In the genomic region with DNA sequence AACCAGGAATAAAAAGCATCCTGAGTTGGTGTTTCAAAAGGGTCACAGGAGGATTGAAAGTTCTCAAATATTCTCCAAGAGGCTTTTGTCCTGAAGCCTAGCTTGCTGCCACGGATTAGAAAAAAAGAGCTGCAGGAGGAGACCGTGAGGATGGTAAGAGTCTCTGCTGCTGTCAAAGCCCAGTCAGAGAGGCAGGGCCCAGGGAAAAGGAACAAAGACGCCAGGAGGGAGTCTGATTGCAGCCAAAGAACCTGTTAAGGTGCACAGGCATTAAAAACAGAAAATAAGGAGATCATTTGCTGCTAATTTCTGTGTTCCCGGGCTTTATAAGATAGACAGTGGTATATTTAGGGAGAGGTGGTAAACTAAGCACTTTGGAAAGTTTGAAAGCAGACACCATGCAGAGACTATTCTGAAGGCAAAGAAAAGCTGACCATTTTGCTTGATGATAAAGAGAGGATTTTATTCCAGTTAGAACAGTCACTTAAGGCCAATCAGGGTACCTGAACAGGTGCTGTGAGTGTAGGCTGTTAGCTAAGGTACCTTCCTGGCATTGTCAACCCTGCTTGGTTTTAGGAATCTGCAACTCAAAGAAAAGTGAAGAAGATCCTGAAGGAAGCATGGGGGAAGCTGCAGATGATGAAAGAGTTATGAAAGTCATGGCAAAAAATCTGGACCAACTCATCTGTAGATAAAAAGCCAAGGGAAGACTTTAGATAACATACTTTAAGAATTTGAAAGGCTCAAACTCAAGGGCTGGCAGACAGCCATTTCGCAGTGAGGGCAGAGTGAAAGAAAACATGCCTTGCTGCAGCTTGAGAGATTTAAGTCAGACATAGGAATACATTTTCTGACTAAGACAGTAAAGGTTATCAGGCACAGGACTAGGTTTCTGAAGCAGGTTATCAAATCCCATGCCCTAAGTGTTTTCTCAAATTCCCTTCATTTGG, we compare ENCODE assay signal across 23 cellular contexts.
A peak's percentile ranks its signal among the peaks of the same experiment; 100 is the strongest.
DNase-seq lines count a peak whose midpoint lies in the region; ATAC-seq, FAIRE-seq and TF ChIP-seq lines count a peak whose summit lies in the region.
"Had no signal": no experiment of that assay in that cellular context is flagged by ENCODE, and none has a peak within 500 bp of the region (broad histone marks: within the 10 kb centered on the region; RNA-seq: fewer than 3 reads in every experiment).

No MANE protein-coding gene starts in this region.

- peak; percentile 9 for DNase-seq in NCI-H146 (lab: John Stamatoyannopoulos, UW)
- no peak for DNase-seq in NCI-H146 treated with DMSO at 0.1 percent for 48 hours (lab: John Stamatoyannopoulos, UW; ENCODE audit: unreplicated experiment)
- peak in 1 of 4 experiments; percentile 28 for DNase-seq in K562 (ENCODE audit: extremely low read depth in 1 of 4, low spot score in 3 of 4)
- peak; percentile 37 for DNase-seq in hepatocyte (ENCODE audit: low spot score)
- DNase-seq in gastrocnemius medialis: no peak
- DNase-seq: activated CD4-positive, alpha-beta T cell treated with anti-CD3 and anti-CD28 coated beads for 4 hours; activated CD8-positive, alpha-beta memory T cell treated with anti-CD3 and anti-CD28 coated beads, Interleukin-2, amount 50 U/mL, for 4 hours; activated effector memory CD4-positive, alpha-beta T cell treated with anti-CD3 and anti-CD28 coated beads, Interleukin-2, amount 50 U/mL, for 16 hours; H7; kidney glomerular epithelial cell; mucosa of descending colon; NCI-H2029 treated with DMSO at 0.1 percent for 48 hours; NCI-H526; occipital lobe; stimulated activated CD4-positive, alpha-beta T cell treated with anti-CD3 and anti-CD28 coated beads, Interleukin-4, amount 100 ng/mL, for 1 hour had no signal

- no peaks in the 10 kb centered on the region for H3K36me3 ChIP-seq in K562 (ENCODE audit: control insufficient read depth, insufficient read depth, low read length)
- H3K36me3 ChIP-seq in hepatocyte (replicated peaks; ENCODE audit: insufficient read depth, low read depth): no peaks in the 10 kb centered on the region
- H3K36me3 ChIP-seq in gastrocnemius medialis: no peaks in the 10 kb centered on the region
- H3K36me3 ChIP-seq: adrenal gland, SJSA1 had no signal

- no peak overlapping the region for H3K27ac ChIP-seq in K562 (ENCODE audit: extremely low read depth, low read depth, low read length)
- H3K27ac ChIP-seq in hepatocyte: no peak overlapping the region
- peak overlapping the region; percentile 54 to 83 (median 79) for H3K27ac ChIP-seq in gastrocnemius medialis
- H3K27ac ChIP-seq: 22Rv1, adrenal gland, SJSA1 had no signal

- TF ChIP-seq EP300 in K562 (IDR thresholded peaks at IDR 0.05; ENCODE audit: low read length): peak; percentile 93

- intact Hi-C loops in K562 (cut with micrococcal nuclease): no loop called here
- intact Hi-C loops in gastrocnemius medialis (cut with DNase I; ENCODE audit: low total_unique reads): loop anchor here (5.0 kb wide), 1 partner anchor 39 kb away; no protein-coding TSS in a partner anchor

- H3K4me3 ChIP-seq in K562: no peak overlapping the region
- no peak overlapping the region for H3K4me3 ChIP-seq in hepatocyte
- H3K4me3 ChIP-seq in gastrocnemius medialis: no peak overlapping the region
- H3K4me3 ChIP-seq: adrenal gland, mucosa of descending colon, SJSA1, skin epidermis had no signal

- no peak overlapping the region for H2AFZ ChIP-seq in K562 (ENCODE audit: low read depth, low read length)
- no peak overlapping the region for H2AFZ ChIP-seq in hepatocyte

- H3K79me2 ChIP-seq in K562 (ENCODE audit: control insufficient read depth, insufficient read depth, low read length) (no peaks in the 10 kb centered on the region), hepatocyte (no peaks in the 10 kb centered on the region)

- TF ChIP-seq POLR2A in K562 (conservative IDR thresholded peaks at IDR 0.05) (no peak), gastrocnemius medialis (IDR thresholded peaks at IDR 0.05) (no peak)

- H4K20me1 ChIP-seq in K562 (replicated peaks; ENCODE audit: control insufficient read depth, insufficient read depth, low read length) (no peaks in the 10 kb centered on the region), hepatocyte (ENCODE audit: insufficient read depth, poor library complexity, severe bottlenecking) (no peaks in the 10 kb centered on the region)

- H3K9ac ChIP-seq in K562 (ENCODE audit: insufficient read depth in 1 of 2, low read depth in 2 of 2, low read length in 2 of 2): no peak overlapping the region

- WGBS in K562 (ENCODE audit: insufficient coverage, low coverage, missing lambda C conversion rate): under 1% methylated on average over 5 of the region's 5 CpGs
- WGBS in hepatocyte (ENCODE audit: low lambda C conversion rate, missing lambda C conversion rate): 51% methylated on average over 5 of the region's 5 CpGs

- FAIRE-seq in K562 (lab: Jason Lieb, UNC): no peak
- FAIRE-seq: GM19239 had no signal

- no peaks in the 10 kb centered on the region; a peak in 1 of 5 replicates for H3K4me1 ChIP-seq in K562 (replicated peaks in 1 of 2; ENCODE audit: control insufficient read depth in 2 of 2, insufficient read depth in 2 of 2, low read length in 2 of 2)
- no peaks in the 10 kb centered on the region for H3K4me1 ChIP-seq in hepatocyte (ENCODE audit: insufficient read depth)
- H3K4me1 ChIP-seq in gastrocnemius medialis: peaks cover 36 to 41% of the 10 kb centered on the region in 2 donors
- H3K4me1 ChIP-seq: SJSA1 had no signal

- ATAC-seq in K562: peak; percentile 74
- no peak for ATAC-seq in gastrocnemius medialis
- no peak for ATAC-seq in HG03045 (IDR thresholded peaks at IDR 0.05; ENCODE audit: unreplicated experiment)
- ATAC-seq in GM18873 (IDR thresholded peaks at IDR 0.05; ENCODE audit: low FRiP score, unreplicated experiment): no peak
- no peak for ATAC-seq in HG03025 (IDR thresholded peaks at IDR 0.05; ENCODE audit: low FRiP score, unreplicated experiment)
- ATAC-seq: mucosa of descending colon had no signal

- H3K27me3 ChIP-seq in K562 (ENCODE audit: control insufficient read depth in 2 of 2, insufficient read depth in 2 of 2, low read length in 2 of 2) (peaks cover 5 to 17% of the 10 kb centered on the region in 2 experiments; a peak in 3 of 5 replicates), hepatocyte (no peaks in the 10 kb centered on the region), gastrocnemius medialis (no peaks in the 10 kb centered on the region)
- H3K27me3 ChIP-seq: adrenal gland had no signal

- CTCF ChIA-PET in K562 (lab: Yijun Ruan, JAX; ENCODE audit: low intra/inter-chr PET ratio): no interaction called here

- no peaks in the 10 kb centered on the region for H3K9me2 ChIP-seq in hepatocyte (replicated peaks; ENCODE audit: insufficient read depth)

- no peaks in the 10 kb centered on the region for H3K9me1 ChIP-seq in K562 (ENCODE audit: control insufficient read depth, insufficient read depth, low read length)

- no peak overlapping the region for H3K4me2 ChIP-seq in K562 (ENCODE audit: insufficient read depth, low read length)
- no peak overlapping the region for H3K4me2 ChIP-seq in hepatocyte

- peak in 1 of 2 experiments; percentile 10; a peak in 2 of 4 replicates for TF ChIP-seq RAD21 in K562 (CRISPR knock-in tag; conservative IDR thresholded peaks at IDR 0.05 in 1 of 2, IDR thresholded peaks at IDR 0.05 in 1 of 2)

- no peaks in the 10 kb centered on the region for H3K9me3 ChIP-seq in K562 (replicated peaks; ENCODE audit: control insufficient read depth, insufficient read depth, low read depth, low read length)
- no peaks in the 10 kb centered on the region for H3K9me3 ChIP-seq in hepatocyte (ENCODE audit: low read depth)
- H3K9me3 ChIP-seq in gastrocnemius medialis: no peaks in the 10 kb centered on the region
- H3K9me3 ChIP-seq: adrenal gland, mucosa of descending colon, SJSA1 had no signal

- no peak for TF ChIP-seq CTCF in K562 (IDR thresholded peaks at IDR 0.05 in 2 of 3, conservative IDR thresholded peaks at IDR 0.05 in 1 of 3; ENCODE audit: insufficient read depth in 2 of 3, low read depth in 1 of 3, low read length in 3 of 3)
- no peak for TF ChIP-seq CTCF in hepatocyte (IDR thresholded peaks at IDR 0.05; ENCODE audit: poor library complexity)
- TF ChIP-seq CTCF in gastrocnemius medialis (IDR thresholded peaks at IDR 0.05 in 4 of 5, conservative IDR thresholded peaks at IDR 0.05 in 1 of 5): no peak

- BruUV-seq in K562 (replicated peaks; lab: Mats Ljungman, UMichigan): no TSS peak

- POLR2A ChIA-PET in K562 (lab: Yijun Ruan, JAX): interaction anchor here (2.8 kb wide), 1 partner anchor 10 kb away, joined by 8 read pairs; no protein-coding TSS in a partner anchor

- in situ Hi-C loops in K562 (cut with MboI): no loop called here
- in situ Hi-C loops in gastrocnemius medialis (cut with MboI; ENCODE audit: low sequenced_read_pairs in 4 of 4): no loop called here

TF ChIP-seq in K562, 482 proteins besides CTCF, POLR2A, EP300 and RAD21 (continues in another document):
- TF ChIP-seq CCNT2 (IDR thresholded peaks at IDR 0.05; ENCODE audit: borderline replicate concordance, extremely low read depth, insufficient read length, low read depth, low read length): peak; percentile 32
- TF ChIP-seq ETV5 (CRISPR knock-in tag; IDR thresholded peaks at IDR 0.05; ENCODE audit: low read depth): no peak
- TF ChIP-seq, protein P1, sequence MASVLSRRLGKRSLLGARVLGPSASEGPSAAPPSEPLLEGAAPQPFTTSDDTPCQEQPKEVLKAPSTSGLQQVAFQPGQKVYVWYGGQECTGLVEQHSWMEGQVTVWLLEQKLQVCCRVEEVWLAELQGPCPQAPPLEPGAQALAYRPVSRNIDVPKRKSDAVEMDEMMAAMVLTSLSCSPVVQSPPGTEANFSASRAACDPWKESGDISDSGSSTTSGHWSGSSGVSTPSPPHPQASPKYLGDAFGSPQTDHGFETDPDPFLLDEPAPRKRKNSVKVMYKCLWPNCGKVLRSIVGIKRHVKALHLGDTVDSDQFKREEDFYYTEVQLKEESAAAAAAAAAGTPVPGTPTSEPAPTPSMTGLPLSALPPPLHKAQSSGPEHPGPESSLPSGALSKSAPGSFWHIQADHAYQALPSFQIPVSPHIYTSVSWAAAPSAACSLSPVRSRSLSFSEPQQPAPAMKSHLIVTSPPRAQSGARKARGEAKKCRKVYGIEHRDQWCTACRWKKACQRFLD (CRISPR knock-in tag; IDR thresholded peaks at IDR 0.05): no peak; the same call in 1 of the 2 replicates
- TF ChIP-seq ZNF699 (CRISPR knock-in tag; IDR thresholded peaks at IDR 0.05; ENCODE audit: insufficient replicate concordance): no peak

Comparison
In these comparisons a context has a peak if more than half of its experiments do, and no peak if none do; other contexts are left out.
1. DNase-seq: peak in NCI-H146 (single experiment) and hepatocyte (single experiment); none in NCI-H146 treated with DMSO at 0.1 percent for 48 hours (single experiment) and gastrocnemius medialis (0 of 2).
2. H3K27ac ChIP-seq: peak in gastrocnemius medialis (4 of 4); none in K562 (single experiment) and hepatocyte (single experiment).